Comparison of ENCODE assay signal across 9 cellular contexts in the genomic region with DNA sequence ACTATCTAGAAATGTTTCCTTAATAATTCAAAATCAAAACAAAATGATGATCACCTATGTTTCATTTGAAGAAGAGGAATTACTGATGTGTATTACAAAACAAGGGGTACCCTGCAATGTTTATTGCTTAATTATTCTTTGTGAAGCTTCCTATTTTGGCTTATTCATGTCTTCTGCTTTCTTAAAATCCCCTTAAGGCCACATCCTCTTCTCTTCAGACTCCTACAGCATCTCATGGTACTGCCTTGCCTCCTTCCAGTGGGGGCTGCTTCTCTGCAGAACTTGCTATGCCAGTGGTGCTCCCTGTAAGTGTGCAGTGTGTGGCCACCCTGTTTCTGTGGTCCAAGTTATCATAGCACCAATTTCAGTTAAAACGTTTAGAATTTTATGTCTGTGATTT. TPM values are rescaled to one million over a fixed set of nuclear protein-coding genes. Genes with fewer than 3 reads are reported as not detected.
A peak's percentile ranks its signal among the peaks of the same experiment; 100 is the strongest.
DNase-seq lines count a peak whose midpoint lies in the region; ATAC-seq, FAIRE-seq and TF ChIP-seq lines count a peak whose summit lies in the region.
"Had no signal": no experiment of that assay in that cellular context is flagged by ENCODE, and none has a peak within 500 bp of the region (broad histone marks: within the 10 kb centered on the region; RNA-seq: fewer than 3 reads in every experiment).

No MANE protein-coding gene starts in this region.

- no peaks in the 10 kb centered on the region for H3K27me3 Mint-ChIP-seq in nephron progenitor cell (ENCODE audit: low read depth, poor library complexity)

- H3K4me1 ChIP-seq in kidney (ENCODE audit: control insufficient read depth in 1 of 2, insufficient read depth in 1 of 2, low read depth in 1 of 2, low read length in 2 of 2): no peaks in the 10 kb centered on the region

- intact Hi-C loops in sciatic nerve (cut with DNase I): no loop called here
- intact Hi-C loops in kidney (cut with DNase I): no loop called here

- no peaks in the 10 kb centered on the region for H3K36me3 Mint-ChIP-seq in nephron progenitor cell (ENCODE audit: low read depth)

- H3K27ac ChIP-seq in kidney (ENCODE audit: low read depth in 2 of 2, low read length in 2 of 2): no peak overlapping the region

- peak; percentile 24 to 34 for ATAC-seq in activated CD4-positive, CD25-positive, alpha-beta regulatory T cell treated with anti-CD3 and anti-CD28 coated beads, Interleukin-2, amount 50 U/mL, for 24 hours
- peak; percentile 57 for ATAC-seq in HG02938 (IDR thresholded peaks at IDR 0.05; ENCODE audit: unreplicated experiment)
- ATAC-seq in sciatic nerve: peak; percentile 45

- H3K4me1 Mint-ChIP-seq in nephron progenitor cell: no peaks in the 10 kb centered on the region

- DNase-seq in activated CD4-positive, CD25-positive, alpha-beta regulatory T cell treated with anti-CD3 and anti-CD28 coated beads, Interleukin-2, amount 50 U/mL, for 72 hours: no peak
- DNase-seq in SIG-M5 treated with dmso at 0.1 percent for 504 hours (lab: John Stamatoyannopoulos, UW; ENCODE audit: unreplicated experiment) (peak; percentile 92), sciatic nerve (ENCODE audit: low spot score) (no peak), RKO (ENCODE audit: low spot score) (no peak), kidney (no peak), nephron progenitor cell (no peak)
- DNase-seq: Peyer's patch had no signal

- H3K36me3 ChIP-seq in kidney (ENCODE audit: control insufficient read depth in 1 of 2, insufficient read depth in 2 of 2, low read length in 2 of 2): no peaks in the 10 kb centered on the region
- H3K36me3 ChIP-seq: Peyer's patch had no signal

- no peak overlapping the region for H3K4me3 ChIP-seq in kidney (ENCODE audit: low read length in 2 of 2)
- H3K4me3 ChIP-seq: Peyer's patch had no signal

- no peak overlapping the region for H3K4me3 Mint-ChIP-seq in nephron progenitor cell

- no peak overlapping the region for H3K27ac Mint-ChIP-seq in nephron progenitor cell

- TF ChIP-seq CTCF in kidney (IDR thresholded peaks at IDR 0.05; ENCODE audit: borderline replicate concordance, extremely low read depth, insufficient read depth): no peak
- no peak for TF ChIP-seq CTCF in nephron progenitor cell (IDR thresholded peaks at IDR 0.05)

- FAIRE-seq in kidney (lab: Jason Lieb, UNC): no peak

- no peaks in the 10 kb centered on the region for H3K9me3 ChIP-seq in kidney (ENCODE audit: control insufficient read depth in 1 of 2, low read length in 2 of 2)
- H3K9me3 ChIP-seq: Peyer's patch had no signal

- H3K9ac ChIP-seq in kidney (ENCODE audit: low read length in 2 of 2): no peak overlapping the region

- peaks cover 7% of the 10 kb centered on the region for H3K9me3 Mint-ChIP-seq in nephron progenitor cell

RNA-seq across cellular contexts. Expression of a gene that starts 35.0 kb away (rescaled TPM):
- total RNA-seq in sciatic nerve: 26.4 TPM
- 15.4 TPM for total RNA-seq in kidney
- 8.8 TPM for polyA plus RNA-seq in kidney (ENCODE audit: insufficient read depth, low read depth, low replicate concordance)

RNA-seq across cellular contexts. Expression of a gene that starts 42.2 kb away (rescaled TPM):
- total RNA-seq in sciatic nerve: 269 TPM
- 96.9 TPM for total RNA-seq in kidney
- polyA plus RNA-seq in kidney (ENCODE audit: insufficient read depth, low read depth, low replicate concordance): 27.5 TPM
